In the genomic region with DNA sequence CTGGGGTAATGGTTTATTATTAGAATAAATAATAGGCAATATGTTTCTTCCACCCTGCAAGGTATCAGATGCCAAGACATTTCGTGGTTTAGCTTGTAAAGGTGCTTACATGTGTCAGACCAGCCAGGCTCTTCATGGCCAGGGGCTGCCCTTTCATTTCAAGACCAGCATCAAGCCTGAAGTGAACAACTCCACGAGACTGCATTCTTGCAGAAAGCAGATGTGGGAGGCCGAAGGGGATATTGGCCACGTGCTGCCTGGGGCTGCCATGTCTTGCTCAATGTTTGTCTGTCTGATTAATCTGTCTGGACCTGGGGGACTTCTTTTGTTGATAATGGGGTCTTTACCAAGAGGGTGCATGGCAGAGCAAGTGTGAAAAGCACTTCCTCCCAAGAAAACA, we compare ENCODE assay signal across 21 cellular contexts.
A peak's percentile ranks its signal among the peaks of the same experiment; 100 is the strongest.
DNase-seq lines count a peak whose midpoint lies in the region; ATAC-seq, FAIRE-seq and TF ChIP-seq lines count a peak whose summit lies in the region.
"Had no signal": no experiment of that assay in that cellular context is flagged by ENCODE, and none has a peak within 500 bp of the region (broad histone marks: within the 10 kb centered on the region; RNA-seq: fewer than 3 reads in every experiment).

No MANE protein-coding gene starts in this region.

- H3K79me2 ChIP-seq in HepG2 (ENCODE audit: insufficient read depth, low read length) (no peaks in the 10 kb centered on the region), trophoblast cell (ENCODE audit: control insufficient read depth, insufficient read depth, low read length, poor library complexity) (no peaks in the 10 kb centered on the region)

- no peak overlapping the region for H3K4me3 ChIP-seq in HepG2 (replicated peaks in 1 of 3; ENCODE audit: insufficient read depth in 1 of 3, low read depth in 2 of 3, low read length in 3 of 3)
- no peak overlapping the region for H3K4me3 ChIP-seq in right lobe of liver
- no peak overlapping the region for H3K4me3 ChIP-seq in trophoblast cell (ENCODE audit: low read depth, low read length)
- H3K4me3 ChIP-seq: A549; BLaER1 treated with 17β-estradiol and CSF1 and Interleukin-3, amounts not matched to agents 10 nM and 100 nM; GM12878 had no signal

- no peak for ATAC-seq in HepG2
- no peak for ATAC-seq in right lobe of liver
- no peak for ATAC-seq in activated CD8-positive, alpha-beta T cell treated with anti-CD3 and anti-CD28 coated beads for 36 hours
- ATAC-seq in GM19395 (IDR thresholded peaks at IDR 0.05; ENCODE audit: unreplicated experiment), result no peak
- ATAC-seq: A549; CD8-positive, alpha-beta T cell; GM12878 had no signal

- TF ChIP-seq CTCF in HepG2 (CRISPR knock-in tag; IDR thresholded peaks at IDR 0.05) (no peak), right lobe of liver (IDR thresholded peaks at IDR 0.05) (no peak)
- no peak for TF ChIP-seq CTCF in activated CD8-positive, alpha-beta T cell treated with anti-CD3 and anti-CD28 coated beads for 36 hours (IDR thresholded peaks at IDR 0.05)

- H3K9me3 Mint-ChIP-seq in activated CD8-positive, alpha-beta T cell treated with anti-CD3 and anti-CD28 coated beads for 36 hours, result peaks cover 12% of the 10 kb centered on the region

- H4K12ac ChIP-seq in trophoblast cell (ENCODE audit: low read depth, low read length), result no peak overlapping the region

- H3K4me2 ChIP-seq in HepG2 (ENCODE audit: low read depth, low read length) (no peak overlapping the region), trophoblast cell (ENCODE audit: low read length) (no peak overlapping the region)
- H3K4me2 ChIP-seq: A549 had no signal

- H2AFZ ChIP-seq in HepG2 (ENCODE audit: low read length) (no peak overlapping the region), trophoblast cell (ENCODE audit: insufficient read depth, low read length, poor library complexity) (no peak overlapping the region)

- no peaks in the 10 kb centered on the region for H4K20me1 ChIP-seq in HepG2 (ENCODE audit: insufficient read depth, low read length)
- H4K20me1 ChIP-seq: BLaER1 treated with 17β-estradiol and CSF1 and Interleukin-3, amounts not matched to agents 10 nM and 100 nM had no signal

- H2BK12ac ChIP-seq in trophoblast cell (ENCODE audit: low read length), result no peak overlapping the region

- CTCF ChIA-PET in HepG2 (lab: Yijun Ruan, JAX; ENCODE audit: low intra/inter-chr PET ratio, low total read pairs), result no interaction called here
- CTCF ChIA-PET in activated CD8-positive, alpha-beta T cell treated with anti-CD3 and anti-CD28 coated beads for 36 hours (lab: Charles Lee), result interaction anchor here (1.5 kb wide), 1 partner anchor 12 kb away, joined by 3 read pairs; no protein-coding TSS in a partner anchor

- no peaks in the 10 kb centered on the region for H3K27me3 ChIP-seq in HepG2 (ENCODE audit: control insufficient read depth in 1 of 2, insufficient read depth in 2 of 2, low read length in 2 of 2)
- H3K27me3 ChIP-seq in right lobe of liver, result no peaks in the 10 kb centered on the region
- no peaks in the 10 kb centered on the region for H3K27me3 ChIP-seq in trophoblast cell (ENCODE audit: insufficient read depth, low read length)
- H3K27me3 ChIP-seq: BLaER1 treated with 17β-estradiol and CSF1 and Interleukin-3, amounts not matched to agents 10 nM and 100 nM had no signal

- intact Hi-C loops in HepG2 (cut with micrococcal nuclease; ENCODE audit: unreplicated experiment), result no loop called here
- intact Hi-C loops in right lobe of liver (cut with DNase I), result no loop called here
- intact Hi-C loops in activated CD8-positive, alpha-beta T cell treated with anti-CD3 and anti-CD28 coated beads for 36 hours (cut with micrococcal nuclease), result no loop called here

- DNase-seq in HepG2 (ENCODE audit: low spot score) (no peak), right lobe of liver (no peak), NCI-H2227 treated with DMSO at 0.1 percent for 48 hours (lab: John Stamatoyannopoulos, UW) (peak; percentile 83), trophoblast cell (peak; percentile 61 to 65)
- no peak for DNase-seq in activated CD8-positive, alpha-beta T cell treated with anti-CD3 and anti-CD28 coated beads for 36 hours
- DNase-seq: AML-193; Caco-2; Calu3; CD4-positive, alpha-beta T cell; CD8-positive, alpha-beta T cell; GDM1 had no signal

- H4K91ac ChIP-seq in trophoblast cell (ENCODE audit: low read depth, low read length), result no peak overlapping the region

- H3K36me3 ChIP-seq in HepG2 (replicated peaks in 1 of 2; ENCODE audit: control insufficient read depth in 1 of 2, insufficient read depth in 2 of 2, low read length in 2 of 2) (no peaks in the 10 kb centered on the region), right lobe of liver (no peaks in the 10 kb centered on the region), trophoblast cell (ENCODE audit: control insufficient read depth in 1 of 2, insufficient read depth in 2 of 2, low read length in 2 of 2) (no peaks in the 10 kb centered on the region)
- H3K36me3 ChIP-seq: BLaER1 treated with 17β-estradiol and CSF1 and Interleukin-3, amounts not matched to agents 10 nM and 100 nM had no signal

- no peak for TF ChIP-seq EP300 in HepG2 (IDR thresholded peaks at IDR 0.05; ENCODE audit: low read depth in 2 of 2, low read length in 2 of 2)
- TF ChIP-seq EP300 in HepG2 (CRISPR knock-in tag; IDR thresholded peaks at IDR 0.05; ENCODE audit: borderline replicate concordance), result no peak

- H3K4me1 ChIP-seq in HepG2 (ENCODE audit: insufficient read depth, low read length) (peaks cover 6% of the 10 kb centered on the region), right lobe of liver (no peaks in the 10 kb centered on the region), trophoblast cell (ENCODE audit: control insufficient read depth in 1 of 2, insufficient read depth in 2 of 2, low read length in 2 of 2) (peaks cover 12 to 19% of the 10 kb centered on the region in 2 experiments)
- H3K4me1 ChIP-seq: A549 had no signal

- H4K8ac ChIP-seq in trophoblast cell (ENCODE audit: low read depth, low read length), result no peak overlapping the region

- no peak overlapping the region for H2AK5ac ChIP-seq in trophoblast cell (ENCODE audit: low read length)

- TF ChIP-seq POLR2A in HepG2 (IDR thresholded peaks at IDR 0.05; ENCODE audit: insufficient read depth in 1 of 2, low read depth in 2 of 2, low read length in 2 of 2) (no peak), right lobe of liver (IDR thresholded peaks at IDR 0.05) (no peak)

- no peak for FAIRE-seq in HepG2 (lab: Jason Lieb, UNC)
- FAIRE-seq: A549, D721Med, GM12878, GM12892, GM18507 had no signal

- no peaks in the 10 kb centered on the region for H3K36me3 Mint-ChIP-seq in activated CD8-positive, alpha-beta T cell treated with anti-CD3 and anti-CD28 coated beads for 36 hours (ENCODE audit: low read depth)
- H3K36me3 Mint-ChIP-seq: CD8-positive, alpha-beta T cell had no signal

- no peak overlapping the region for H3K4ac ChIP-seq in trophoblast cell (ENCODE audit: low read depth, low read length)

- no peak overlapping the region for H3K27ac ChIP-seq in HepG2 (ENCODE audit: extremely low read length, insufficient read depth, low read length)
- H3K27ac ChIP-seq in right lobe of liver, result no peak overlapping the region
- H3K27ac ChIP-seq in trophoblast cell (ENCODE audit: low read depth, low read length), result no peak overlapping the region
- H3K27ac ChIP-seq: 22Rv1; A549; BLaER1 treated with 17β-estradiol and CSF1 and Interleukin-3, amounts not matched to agents 10 nM and 100 nM; C4-2B had no signal

- no peak overlapping the region for H2BK5ac ChIP-seq in trophoblast cell (ENCODE audit: low read depth, low read length, poor library complexity)

- H3K9me3 ChIP-seq in HepG2 (ENCODE audit: low read length) (peaks cover 17% of the 10 kb centered on the region; the same call in 1 of the 2 replicates), right lobe of liver (no peaks in the 10 kb centered on the region), trophoblast cell (ENCODE audit: insufficient read depth, low read depth, low read length) (no peaks in the 10 kb centered on the region)
- H3K9me3 ChIP-seq: A549; BLaER1 treated with 17β-estradiol and CSF1 and Interleukin-3, amounts not matched to agents 10 nM and 100 nM; Caco-2 had no signal

- TF ChIP-seq RAD21 in HepG2 (CRISPR knock-in tag; IDR thresholded peaks at IDR 0.05), result no peak

- in situ Hi-C loops in HepG2 (cut with HindIII; ENCODE audit: extremely low pct_ligation_motif_present, low pct_unique_long_range_greater_than_20kb), result no loop called here

- H3K79me1 ChIP-seq in trophoblast cell (ENCODE audit: low read length), result peaks cover 3% of the 10 kb centered on the region

- WGBS in HepG2 (ENCODE audit: low lambda C conversion rate), result 4% methylated on average over 4 of the region's 4 CpGs
- 31% methylated on average over 2 of the region's 4 CpGs for WGBS in right lobe of liver (ENCODE audit: insufficient coverage, low coverage, low lambda C conversion rate, missing lambda C conversion rate)
- WGBS in trophoblast cell (ENCODE audit: extremely low coverage, insufficient coverage, insufficient read length), result no CpG with 5 or more reads among the region's 4 CpGs

- no peak overlapping the region for H3K23ac ChIP-seq in trophoblast cell (ENCODE audit: low read length)

- H3K27me3 Mint-ChIP-seq in activated CD8-positive, alpha-beta T cell treated with anti-CD3 and anti-CD28 coated beads for 36 hours, result no peaks in the 10 kb centered on the region
- H3K27me3 Mint-ChIP-seq: B cell; CD4-positive, alpha-beta T cell had no signal

- no peaks in the 10 kb centered on the region for H3K4me1 Mint-ChIP-seq in activated CD8-positive, alpha-beta T cell treated with anti-CD3 and anti-CD28 coated beads for 36 hours (ENCODE audit: low read depth)
- H3K4me1 Mint-ChIP-seq: B cell had no signal

- H3K27ac Mint-ChIP-seq in activated CD8-positive, alpha-beta T cell treated with anti-CD3 and anti-CD28 coated beads for 36 hours, result no peak overlapping the region
- H3K27ac Mint-ChIP-seq: B cell; CD4-positive, alpha-beta T cell; CD8-positive, alpha-beta T cell had no signal

- no peak overlapping the region for H3K4me3 Mint-ChIP-seq in activated CD8-positive, alpha-beta T cell treated with anti-CD3 and anti-CD28 coated beads for 36 hours
- H3K4me3 Mint-ChIP-seq: B cell; CD4-positive, alpha-beta T cell; CD8-positive, alpha-beta T cell had no signal

- POLR2A ChIA-PET in HepG2 (lab: Yijun Ruan, JAX), result no interaction called here
- POLR2A ChIA-PET in activated CD8-positive, alpha-beta T cell treated with anti-CD3 and anti-CD28 coated beads for 36 hours (lab: Charles Lee), result no interaction called here

- no TSS peak for BruUV-seq in HepG2 (replicated peaks; lab: Mats Ljungman, UMichigan)

- no peak overlapping the region for H2BK120ac ChIP-seq in trophoblast cell (ENCODE audit: insufficient read depth, low read length, poor library complexity)

- no peak overlapping the region for H3K14ac ChIP-seq in trophoblast cell (ENCODE audit: low read length)

- no peak overlapping the region for H3K9ac ChIP-seq in HepG2 (ENCODE audit: insufficient read depth, low read depth, low read length)
- no peak overlapping the region for H3K9ac ChIP-seq in trophoblast cell (ENCODE audit: low read length)
- H3K9ac ChIP-seq: BLaER1 treated with 17β-estradiol and CSF1 and Interleukin-3, amounts not matched to agents 10 nM and 100 nM had no signal

- no peak overlapping the region for H3K18ac ChIP-seq in trophoblast cell (ENCODE audit: low read length)

Comparison
In these comparisons a context has a peak if more than half of its experiments do, and no peak if none do; other contexts are left out.
1. DNase-seq: peak in NCI-H2227 treated with DMSO at 0.1 percent for 48 hours (single experiment) and trophoblast cell (2 of 2); none in HepG2 (single experiment), right lobe of liver (0 of 3) and activated CD8-positive, alpha-beta T cell treated with anti-CD3 and anti-CD28 coated beads for 36 hours (single experiment).